Comparison of ENCODE assay signal across 8 cellular contexts in genomic region chr11:10301656-10302293, GRCh38. TPM values are rescaled to one million over a fixed set of nuclear protein-coding genes. Genes with fewer than 3 reads are reported as not detected.
A peak's percentile ranks its signal among the peaks of the same experiment; 100 is the strongest.
DNase-seq lines count a peak whose midpoint lies in the region; ATAC-seq and TF ChIP-seq lines count a peak whose summit lies in the region.

No MANE protein-coding gene starts in this region.

- H3K27ac ChIP-seq in ACC112 (ENCODE audit: low read depth, low read length) (peak overlapping the region; percentile 87), OCI-LY7 (ENCODE audit: low read depth, low read length, poor library complexity, severe bottlenecking) (no peak overlapping the region)

- no peaks in the 10 kb centered on the region for H4K20me1 ChIP-seq in OCI-LY7 (ENCODE audit: insufficient read depth, low read length)

- TF ChIP-seq CTCF in cardiac fibroblast (IDR thresholded peaks at IDR 0.05; ENCODE audit: low read depth, low read length), result no peak
- no peak for TF ChIP-seq CTCF in mucosa of descending colon (IDR thresholded peaks at IDR 0.05)
- no peak for TF ChIP-seq CTCF in OCI-LY7 (conservative IDR thresholded peaks at IDR 0.05; ENCODE audit: low read length)

- CTCF ChIA-PET in OCI-LY7 (lab: Charles Lee; ENCODE audit: unreplicated experiment), result interaction anchor here (0.6 kb wide), 1 partner anchor 9 kb away, joined by 3 read pairs; no protein-coding TSS in a partner anchor

- peaks cover 20% of the 10 kb centered on the region; the same call in 1 of the 2 replicates for H3K36me3 ChIP-seq in ACC112 (ENCODE audit: insufficient read depth, low read length)
- no peaks in the 10 kb centered on the region for H3K36me3 ChIP-seq in mucosa of stomach (ENCODE audit: control insufficient read depth, insufficient read depth, low read length)
- no peaks in the 10 kb centered on the region for H3K36me3 ChIP-seq in mucosa of descending colon (ENCODE audit: low read depth)
- no peaks in the 10 kb centered on the region for H3K36me3 ChIP-seq in OCI-LY7 (ENCODE audit: insufficient read depth, low read length)

- H3K4me1 ChIP-seq in ACC112 (ENCODE audit: control insufficient read depth, insufficient read depth, low read length, unreplicated experiment) (peaks cover 21% of the 10 kb centered on the region), mucosa of stomach (ENCODE audit: control insufficient read depth, insufficient read depth, low read length) (peaks cover 37% of the 10 kb centered on the region), mucosa of descending colon (ENCODE audit: low read depth) (peaks cover 7% of the 10 kb centered on the region), OCI-LY7 (ENCODE audit: insufficient read depth, low read length, poor library complexity, severe bottlenecking) (peaks cover 39% of the 10 kb centered on the region)

- no peak overlapping the region for H3K4me2 ChIP-seq in OCI-LY7 (ENCODE audit: low read length)

- ATAC-seq in mucosa of descending colon, result no peak
- no peak for ATAC-seq in GM21367 (IDR thresholded peaks at IDR 0.05; ENCODE audit: unreplicated experiment)

- intact Hi-C loops in mucosa of descending colon (cut with DNase I, micrococcal nuclease) (loop anchor here in 1 of 2 donors (10.0 kb wide), 1 partner anchor 97 kb away; no protein-coding TSS in a partner anchor), OCI-LY7 (cut with micrococcal nuclease; ENCODE audit: unreplicated experiment) (no loop called here)

- POLR2A ChIA-PET in OCI-LY7 (lab: Charles Lee), result interaction anchor here (2.6 kb wide), 1 partner anchor 13 kb away, joined by 7 read pairs; no protein-coding TSS in a partner anchor

- H3K9me3 ChIP-seq in mucosa of stomach (ENCODE audit: control insufficient read depth, low read length) (no peaks in the 10 kb centered on the region), mucosa of descending colon (no peaks in the 10 kb centered on the region), OCI-LY7 (ENCODE audit: low read length) (no peaks in the 10 kb centered on the region)

- H3K27me3 ChIP-seq in ACC112 (ENCODE audit: insufficient read depth, low read length), result no peaks in the 10 kb centered on the region
- H3K27me3 ChIP-seq in mucosa of stomach (ENCODE audit: control insufficient read depth, insufficient read depth, low read length), result peaks cover 20% of the 10 kb centered on the region

- H3K9me2 ChIP-seq in OCI-LY7 (ENCODE audit: insufficient read depth, low read length), result no peaks in the 10 kb centered on the region

- H3K9ac ChIP-seq in mucosa of stomach (ENCODE audit: low read length), result no peak overlapping the region

- H3K79me2 ChIP-seq in ACC112 (ENCODE audit: control insufficient read depth, insufficient read depth, low read length, unreplicated experiment), result peaks cover 66% of the 10 kb centered on the region
- H3K79me2 ChIP-seq in OCI-LY7 (ENCODE audit: insufficient read depth, low read depth, low read length), result no peaks in the 10 kb centered on the region

- no peak overlapping the region for H2AFZ ChIP-seq in ACC112 (ENCODE audit: low read length, unreplicated experiment)
- H2AFZ ChIP-seq in OCI-LY7 (ENCODE audit: low read length), result no peak overlapping the region

- BruUV-seq in OCI-LY7 (replicated peaks; lab: Mats Ljungman, UMichigan), result no TSS peak

- H3K4me3 ChIP-seq in ACC112 (ENCODE audit: low read depth, low read length) (peak overlapping the region; percentile 90), cardiac fibroblast (replicated peaks in 1 of 2; ENCODE audit: low read depth in 2 of 2, low read length in 2 of 2) (peak overlapping the region; percentile 89 to 98), mucosa of stomach (ENCODE audit: low read length) (peak overlapping the region; percentile 98), mucosa of descending colon (no peak overlapping the region), OCI-LY7 (ENCODE audit: low read depth, low read length, poor library complexity, severe bottlenecking) (no peak overlapping the region)

- DNase-seq in HT-29 (ENCODE audit: low spot score) (peak; percentile 20), cardiac fibroblast (ENCODE audit: low read depth in 2 of 2) (peak; percentile 66 to 86), COLO668 (lab: John Stamatoyannopoulos, UW; ENCODE audit: unreplicated experiment) (no peak), mucosa of descending colon (no peak), OCI-LY7 (ENCODE audit: low spot score) (no peak)

RNA-seq across cellular contexts. Expression of gene ADM, which starts 3.1 kb away (rescaled TPM):
- total RNA-seq in HT-29 (2014; rRNA removed; shearing (Covaris generic)), result 33.3 and 37.6 TPM in 2 replicates
- 100 to 1,000 TPM in 1 of 3 donors, 10 to 100 TPM in 2; 49.5 to 124 (median 72.9) TPM for total RNA-seq in mucosa of descending colon
- total RNA-seq in OCI-LY7 (2014; rRNA removed; shearing (Covaris generic)), result 4.9 and 5.9 TPM in 2 replicates
- total RNA-seq in OCI-LY7 (2022), result 0.20 and 0.46 TPM in 2 replicates

RNA-seq across cellular contexts. Expression of gene SBF2, which starts 7.8 kb away (rescaled TPM):
- total RNA-seq in HT-29 (2014; rRNA removed; shearing (Covaris generic)), result 24.4 and 27.1 TPM in 2 replicates
- total RNA-seq in mucosa of descending colon, result 10 to 100 TPM; 35.2 to 60.3 (median 48.2) TPM
- 12.4 and 14.3 TPM in 2 replicates for total RNA-seq in OCI-LY7 (2014; rRNA removed; shearing (Covaris generic))
- total RNA-seq in OCI-LY7 (2022), result 12.9 and 15.2 TPM in 2 replicates

Comparison
In these comparisons a context has a peak if more than half of its experiments do, and no peak if none do; other contexts are left out.
1. H3K4me3 ChIP-seq: peak in ACC112 (single experiment), cardiac fibroblast (2 of 2) and mucosa of stomach (single experiment); none in mucosa of descending colon (single experiment) and OCI-LY7 (single experiment).
2. DNase-seq: peak in HT-29 (single experiment) and cardiac fibroblast (2 of 2); none in COLO668 (single experiment), mucosa of descending colon (0 of 3) and OCI-LY7 (single experiment).